Comparison of ENCODE assay signal across 1 cellular context in genomic region chr9:91897201-91897600, GRCh38.
TF ChIP-seq lines count a peak whose summit lies in the region.

No MANE protein-coding gene starts in this region.

TF ChIP-seq in K562, 482 proteins besides CTCF, POLR2A, EP300 and RAD21:
- TF ChIP-seq ZNF175 (CRISPR knock-in tag; IDR thresholded peaks at IDR 0.05; ENCODE audit: low read depth) (0 out of 2 replicates have a peak, but pooled peaks have one; percentile 5), TARDBP (IDR thresholded peaks at IDR 0.05) (no peak), HMBOX1 (IDR thresholded peaks at IDR 0.05) (0 out of 2 replicates have a peak, but pooled peaks have one; percentile 26)
